In genomic region chr7:127938588-127938987, GRCh38 we compare ENCODE assay signal across 14 cellular contexts.
A peak's percentile ranks its signal among the peaks of the same experiment; 100 is the strongest.
DNase-seq lines count a peak whose midpoint lies in the region; TF ChIP-seq lines count a peak whose summit lies in the region.
"Had no signal": no experiment of that assay in that cellular context is flagged by ENCODE, and none has a peak within 500 bp of the region (broad histone marks: within the 10 kb centered on the region; RNA-seq: fewer than 3 reads in every experiment).

No MANE protein-coding gene starts in this region.

- H3K27ac ChIP-seq in mesenchymal stem cell (ENCODE audit: low read length, poor library complexity, severe bottlenecking) (peak overlapping the region; percentile 21), mesendoderm (ENCODE audit: low read depth, low read length) (no peak overlapping the region)
- H3K27ac ChIP-seq: heart right ventricle had no signal

- 69% methylated on average over 2 of the region's 2 CpGs for WGBS in mesenchymal stem cell
- WGBS in mesendoderm (ENCODE audit: extremely low coverage, insufficient coverage, low lambda C conversion rate) = no CpG with 5 or more reads among the region's 2 CpGs

- no peaks in the 10 kb centered on the region for H3K79me2 ChIP-seq in mesendoderm (ENCODE audit: control insufficient read depth, insufficient read depth, low read length)

- H2AK5ac ChIP-seq in mesenchymal stem cell (ENCODE audit: low read length, severe bottlenecking) (no peak overlapping the region), mesendoderm (ENCODE audit: low read length) (no peak overlapping the region)

- no peak overlapping the region for H3K23ac ChIP-seq in mesenchymal stem cell (ENCODE audit: low read length in 2 of 2)
- H3K23ac ChIP-seq in mesendoderm (ENCODE audit: low read length) = no peak overlapping the region

- peaks cover 3 to 13% of the 10 kb centered on the region in 2 experiments for H3K36me3 ChIP-seq in mesenchymal stem cell (ENCODE audit: control insufficient read depth in 1 of 2, insufficient read depth in 2 of 2, low read depth in 1 of 2, low read length in 2 of 2)
- no peaks in the 10 kb centered on the region for H3K36me3 ChIP-seq in mesendoderm (ENCODE audit: control insufficient read depth, insufficient read depth, low read length)

- H3K4me3 Mint-ChIP-seq in Calu3 (ENCODE audit: low read depth, unreplicated experiment) = no peak overlapping the region
- H3K4me3 Mint-ChIP-seq: brain had no signal

- H2BK15ac ChIP-seq in mesenchymal stem cell (ENCODE audit: low read depth, poor library complexity, severe bottlenecking) (no peak overlapping the region), mesendoderm (replicated peaks; ENCODE audit: low read depth) (no peak overlapping the region)

- peak overlapping the region; percentile 62 for H3K9ac ChIP-seq in mesenchymal stem cell (ENCODE audit: low read length)
- no peak overlapping the region for H3K9ac ChIP-seq in mesendoderm (ENCODE audit: low read length)

- H3K4me1 Mint-ChIP-seq in Calu3 (ENCODE audit: low read depth, unreplicated experiment) = peaks cover 23% of the 10 kb centered on the region

- intact Hi-C loops in Calu3 (cut with micrococcal nuclease; ENCODE audit: unreplicated experiment) = no loop called here

- H3K4me2 ChIP-seq in mesenchymal stem cell (ENCODE audit: low read length, poor library complexity, severe bottlenecking) (no peak overlapping the region), mesendoderm (ENCODE audit: low read length) (no peak overlapping the region)

- no peaks in the 10 kb centered on the region for H3K9me3 ChIP-seq in mesenchymal stem cell (ENCODE audit: control insufficient read depth, low read length)
- H3K9me3 ChIP-seq: heart right ventricle had no signal

- TF ChIP-seq CTCF in Calu3 (IDR thresholded peaks at IDR 0.05; ENCODE audit: unreplicated experiment) (no peak), cardiac fibroblast (IDR thresholded peaks at IDR 0.05; ENCODE audit: low read depth, low read length) (no peak)

- no peak overlapping the region for H3K4ac ChIP-seq in mesenchymal stem cell (ENCODE audit: low read depth in 1 of 2, low read length in 2 of 2)
- no peak overlapping the region for H3K4ac ChIP-seq in mesendoderm (ENCODE audit: low read depth, low read length)

- no peak overlapping the region for H3K56ac ChIP-seq in mesendoderm (ENCODE audit: low read length)

- DNase-seq in Calu3 (peak; percentile 1), M059J (ENCODE audit: low read depth) (peak; percentile 80), cardiac fibroblast (ENCODE audit: low read depth in 2 of 2) (peak; percentile 72 to 86), mesenchymal stem cell (peak; percentile 58), mesendoderm (no peak), NCI-H146 (lab: John Stamatoyannopoulos, UW) (no peak), mesenteric fat pad (ENCODE audit: low spot score) (no peak), GF-D8 (lab: John Stamatoyannopoulos, UW) (no peak)
- DNase-seq: activated CD8-positive, alpha-beta memory T cell treated with anti-CD3 and anti-CD28 coated beads for 24 hours; DND-41; NCI-H2227 treated with DMSO at 0.1 percent for 48 hours; stimulated activated naive CD8-positive, alpha-beta T cell treated with anti-CD3 and anti-CD28 coated beads, Interleukin-15, Interleukin-2, amounts not matched to agents 100 U/mL and 50 U/mL, for 24 hours had no signal

- peaks cover 32% of the 10 kb centered on the region for H3K79me1 ChIP-seq in mesenchymal stem cell (replicated peaks; ENCODE audit: low read length, poor library complexity, severe bottlenecking)
- peaks cover 4% of the 10 kb centered on the region for H3K79me1 ChIP-seq in mesendoderm (ENCODE audit: low read length)

- H3K14ac ChIP-seq in mesenchymal stem cell (ENCODE audit: low read length in 2 of 2) = no peak overlapping the region

- no peak overlapping the region for H2BK120ac ChIP-seq in mesenchymal stem cell (ENCODE audit: low read depth, low read length)
- H2BK120ac ChIP-seq in mesendoderm (ENCODE audit: low read depth, low read length) = no peak overlapping the region

- H2BK5ac ChIP-seq in mesenchymal stem cell (ENCODE audit: low read depth, low read length, poor library complexity, severe bottlenecking) (no peak overlapping the region), mesendoderm (ENCODE audit: low read length) (no peak overlapping the region)

- H3K9me3 Mint-ChIP-seq in Calu3 (ENCODE audit: low read depth, unreplicated experiment) = no peaks in the 10 kb centered on the region
- H3K9me3 Mint-ChIP-seq: brain had no signal

- H3K27me3 ChIP-seq in mesenchymal stem cell (ENCODE audit: control insufficient read depth in 1 of 2, insufficient read depth in 1 of 2, low read length in 2 of 2) (no peaks in the 10 kb centered on the region), mesendoderm (ENCODE audit: insufficient read depth, low read length, poor library complexity) (no peaks in the 10 kb centered on the region)
- H3K27me3 ChIP-seq: heart right ventricle had no signal

- BruUV-seq in Calu3 (replicated peaks; lab: Mats Ljungman, UMichigan) = no TSS peak

- no peak overlapping the region for H2BK12ac ChIP-seq in mesenchymal stem cell (ENCODE audit: low read length in 2 of 2)

- H3K36me3 Mint-ChIP-seq in Calu3 (ENCODE audit: insufficient read depth, unreplicated experiment) = peaks cover 25% of the 10 kb centered on the region
- H3K36me3 Mint-ChIP-seq: brain had no signal

- no peak overlapping the region for H3K4me3 ChIP-seq in cardiac fibroblast (replicated peaks in 1 of 2; ENCODE audit: low read depth in 2 of 2, low read length in 2 of 2)
- H3K4me3 ChIP-seq in mesenchymal stem cell (ENCODE audit: insufficient read depth in 1 of 2, low read depth in 1 of 2, low read length in 2 of 2) = no peak overlapping the region
- H3K4me3 ChIP-seq in mesendoderm (ENCODE audit: low read length) = no peak overlapping the region
- H3K4me3 ChIP-seq: heart right ventricle had no signal

- no peak overlapping the region for H2AFZ ChIP-seq in mesenchymal stem cell (ENCODE audit: low read depth, low read length)

- no peak overlapping the region for H3K18ac ChIP-seq in mesenchymal stem cell (ENCODE audit: low read depth in 1 of 2, low read length in 2 of 2)
- no peak overlapping the region for H3K18ac ChIP-seq in mesendoderm (ENCODE audit: low read length)

- no peaks in the 10 kb centered on the region for H3K27me3 Mint-ChIP-seq in Calu3 (ENCODE audit: unreplicated experiment)

- H3K27ac Mint-ChIP-seq in Calu3 (ENCODE audit: unreplicated experiment) = no peak overlapping the region

- H4K91ac ChIP-seq in mesenchymal stem cell (ENCODE audit: low read length) = no peak overlapping the region

- H4K8ac ChIP-seq in mesenchymal stem cell (ENCODE audit: low read length) = no peak overlapping the region
- no peak overlapping the region for H4K8ac ChIP-seq in mesendoderm (ENCODE audit: low read depth, low read length)

- H3K4me1 ChIP-seq in mesenchymal stem cell (ENCODE audit: control insufficient read depth, insufficient read depth, low read depth, low read length) (peaks cover 5% of the 10 kb centered on the region), mesendoderm (ENCODE audit: control insufficient read depth, low read depth, low read length) (peaks cover 8% of the 10 kb centered on the region)

- H4K5ac ChIP-seq in mesendoderm (ENCODE audit: low read length) = no peak overlapping the region

- CTCF ChIA-PET in Calu3 (lab: Charles Lee) = interaction anchor here (0.6 kb wide), 1 partner anchor 62 kb away, joined by 3 read pairs; no protein-coding TSS in a partner anchor

Comparison
In these comparisons a context has a peak if more than half of its experiments do, and no peak if none do; other contexts are left out.
1. DNase-seq: peak in Calu3 (single experiment), M059J (single experiment), cardiac fibroblast (2 of 2) and mesenchymal stem cell (single experiment); none in mesendoderm (single experiment), NCI-H146 (single experiment), mesenteric fat pad (single experiment) and GF-D8 (single experiment).